In the genomic region with DNA sequence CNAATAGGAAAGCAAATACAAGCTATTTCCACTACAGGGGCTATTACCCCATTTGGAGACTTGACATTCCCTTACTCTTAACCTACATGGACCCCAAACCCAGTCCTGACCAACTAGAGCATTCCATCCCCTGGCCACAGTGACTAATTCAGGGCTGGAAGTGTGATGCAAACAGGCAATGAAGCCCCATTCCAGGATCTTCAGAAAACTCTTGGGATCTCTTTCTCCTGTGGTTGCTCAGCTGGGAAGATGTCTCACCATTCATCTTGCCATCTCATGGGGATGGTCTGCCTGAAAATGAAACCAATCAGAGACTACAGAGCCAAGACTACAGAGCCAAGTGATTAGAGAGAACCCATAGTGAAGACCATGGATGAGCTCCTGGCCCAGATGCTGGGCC, we compare ENCODE assay signal across 16 cellular contexts.
"Had no signal": no experiment of that assay in that cellular context is flagged by ENCODE, and none has a peak within 500 bp of the region (broad histone marks: within the 10 kb centered on the region; RNA-seq: fewer than 3 reads in every experiment).

No MANE protein-coding gene starts in this region.

- H3K36me3 ChIP-seq: thyroid gland had no signal

- H3K9me3 ChIP-seq: thyroid gland had no signal

- ATAC-seq: activated CD8-positive, alpha-beta T cell treated with anti-CD3 and anti-CD28 coated beads for 36 hours; activated T-cell treated with anti-CD3 and anti-CD28 coated beads, Interleukin-2, amount 50 U/mL, for 4 hours; esophagus mucosa; stimulated activated memory B cell treated with anti-CD40 and anti-IgM and Interleukin-4, amounts not matched to agents 10 μg/mL and 1 μg/mL and 100 μg/mL, for 72 hours had no signal

- H3K27ac ChIP-seq: thyroid gland had no signal

- H3K4me3 ChIP-seq: thyroid gland had no signal

- H3K27me3 ChIP-seq: thyroid gland had no signal

- FAIRE-seq: colon, TTC549 had no signal

- DNase-seq: activated B cell treated with CpG ODN at 0.5 μM for 24 hours; activated CD4-positive, alpha-beta T cell treated with anti-CD3 and anti-CD28 coated beads for 48 hours; activated CD8-positive, alpha-beta T cell treated with anti-CD3 and anti-CD28 coated beads for 36 hours; activated effector memory CD4-positive, alpha-beta T cell treated with Interleukin-2 at 50 U/mL for 16 hours; activated naive CD4-positive, alpha-beta T cell treated with anti-CD3 and anti-CD28 coated beads, Interleukin-2, amount 50 U/mL, for 16 hours; activated T-cell treated with anti-CD3 and anti-CD28 coated beads, Interleukin-2, amount 50 U/mL, for 4 hours; caudate nucleus; foreskin melanocyte; head of caudate nucleus; immature natural killer cell; nucleus accumbens; thyroid gland had no signal
